8 cellular contexts compared by ENCODE assay signal in genomic region chr13:40666058-40666904, GRCh38.
DNase-seq lines count a peak whose midpoint lies in the region; ATAC-seq and TF ChIP-seq lines count a peak whose summit lies in the region.

FOXO1 (minus strand) TSS chr13:40666641; CDS start chr13:40666212, 429 bp downstream.

- peak within 1 kb of the TSS; percentile 51 for H2AFZ ChIP-seq in ACC112 (ENCODE audit: low read length, unreplicated experiment)

- H3K79me2 ChIP-seq in ACC112 (ENCODE audit: control insufficient read depth, insufficient read depth, low read length, unreplicated experiment), result peaks cover 32% of the 10 kb centered on the region

- H3K27me3 ChIP-seq in ACC112 (ENCODE audit: insufficient read depth, low read length), result no peaks in the 10 kb centered on the region

- no peak for TF ChIP-seq CTCF in choroid plexus epithelial cell (conservative IDR thresholded peaks at IDR 0.05; ENCODE audit: low read depth, low read length)

- H3K4me3 ChIP-seq in ACC112 (ENCODE audit: low read depth, low read length), result peak within 1 kb of the TSS; percentile 93
- peak within 1 kb of the TSS; percentile 95 for H3K4me3 ChIP-seq in choroid plexus epithelial cell (ENCODE audit: low read depth, low read length)

- DNase-seq in NCI-H2227 treated with DMSO at 0.1 percent for 48 hours (lab: John Stamatoyannopoulos, UW), result peak; percentile 44
- DNase-seq in activated CD4-positive, alpha-beta T cell treated with anti-CD3 and anti-CD28 coated beads for 24 hours (ENCODE audit: low read depth in 2 of 2), result peak; percentile 80 to 87
- peak; percentile 93 for DNase-seq in choroid plexus epithelial cell (ENCODE audit: low read depth)
- DNase-seq in kidney tubule cell (ENCODE audit: low spot score), result peak; percentile 93
- DNase-seq in stimulated activated CD4-positive, alpha-beta T cell treated with anti-CD3 and anti-CD28 coated beads, Interleukin-1b, Interleukin-23, amount 100 ng/mL, for 1 hour (ENCODE audit: low read depth in 2 of 2), result peak; percentile 83 to 85

- no peaks in the 10 kb centered on the region for H3K4me1 ChIP-seq in ACC112 (ENCODE audit: control insufficient read depth, insufficient read depth, low read length, unreplicated experiment)

- H3K27ac ChIP-seq in ACC112 (ENCODE audit: low read depth, low read length), result peak within 1 kb of the TSS; percentile 74

- ATAC-seq in GM18520 (IDR thresholded peaks at IDR 0.05; ENCODE audit: unreplicated experiment), result peak; percentile 44
- peak; percentile 60 for ATAC-seq in HG03045 (IDR thresholded peaks at IDR 0.05; ENCODE audit: unreplicated experiment)

- H3K36me3 ChIP-seq in ACC112 (ENCODE audit: insufficient read depth, low read length), result no peaks in the 10 kb centered on the region

Comparison
In these comparisons a context has a peak if more than half of its experiments do, and no peak if none do; other contexts are left out.
1. Peak in every context shown above with its lines: DNase-seq, ATAC-seq, H3K4me3 ChIP-seq and H3K27ac ChIP-seq.